9 cellular contexts compared by ENCODE assay signal in genomic region chr22:20571531-20572007, GRCh38.
DNase-seq lines count a peak whose midpoint lies in the region; ATAC-seq, FAIRE-seq and TF ChIP-seq lines count a peak whose summit lies in the region.
"Had no signal": no experiment of that assay in that cellular context is flagged by ENCODE, and none has a peak within 500 bp of the region (broad histone marks: within the 10 kb centered on the region; RNA-seq: fewer than 3 reads in every experiment).

No MANE protein-coding gene starts in this region.

- no peak overlapping the region for H3K27ac Mint-ChIP-seq in astrocyte (ENCODE audit: unreplicated experiment)

- H3K4me3 ChIP-seq in astrocyte (ENCODE audit: insufficient read depth, low read depth, low read length) (no peak overlapping the region), liver (ENCODE audit: low read depth in 1 of 3, low read length in 3 of 3) (no peak overlapping the region), testis (no peak overlapping the region)

- TF ChIP-seq CTCF in GM13976 (IDR thresholded peaks at IDR 0.05; ENCODE audit: borderline replicate concordance, control extremely low read depth, extremely low read depth, insufficient read depth, missing control alignments) (peak; percentile 72), astrocyte (IDR thresholded peaks at IDR 0.05; ENCODE audit: insufficient read depth, low read depth, low read length) (peak; percentile 59), liver (IDR thresholded peaks at IDR 0.05; ENCODE audit: low read depth, low read length, missing input control) (peak; percentile 46), testis (IDR thresholded peaks at IDR 0.05) (peak; percentile 11 to 64 (median 27))

- H3K9me3 ChIP-seq in astrocyte (ENCODE audit: insufficient read depth, low read depth, low read length) (no peaks in the 10 kb centered on the region), liver (ENCODE audit: control insufficient read depth in 4 of 4, low read length in 3 of 4) (no peaks in the 10 kb centered on the region), testis (no peaks in the 10 kb centered on the region)

- no peaks in the 10 kb centered on the region for H3K27me3 Mint-ChIP-seq in astrocyte (ENCODE audit: low read depth, unreplicated experiment)

- no peak overlapping the region for H2AFZ ChIP-seq in astrocyte (ENCODE audit: low read depth, low read length)

- H3K4me3 Mint-ChIP-seq in astrocyte (ENCODE audit: unreplicated experiment) = no peak overlapping the region
- H3K4me3 Mint-ChIP-seq: T-helper 1 cell treated with Interleukin-12 subunit alpha and Interleukin-12 subunit beta and Interleukin-4 antibody, amounts not matched to agents 30 μg/mL and 1 μg/mL, for 36 hours had no signal

- intact Hi-C loops in testis (cut with DNase I; ENCODE audit: low total_unique reads) = no loop called here

- H3K27me3 ChIP-seq in astrocyte (ENCODE audit: insufficient read depth, low read length) = no peaks in the 10 kb centered on the region
- H3K27me3 ChIP-seq in liver (ENCODE audit: control insufficient read depth in 4 of 4, insufficient read depth in 4 of 4, low read length in 3 of 4) = no peaks in the 10 kb centered on the region
- no peaks in the 10 kb centered on the region for H3K27me3 ChIP-seq in testis

- H4K20me1 ChIP-seq in astrocyte (ENCODE audit: insufficient read depth, low read length) = peaks cover 92% of the 10 kb centered on the region

- H3K36me3 ChIP-seq in astrocyte (ENCODE audit: insufficient read depth, low read length) = peaks cover 66% of the 10 kb centered on the region
- H3K36me3 ChIP-seq in liver (ENCODE audit: control insufficient read depth in 4 of 4, insufficient read depth in 3 of 4, low read depth in 1 of 4, low read length in 3 of 4) = peaks cover 9 to 73% (median 40%) of the 10 kb centered on the region in 4 donors
- H3K36me3 ChIP-seq in testis (ENCODE audit: low read depth, missing control alignments) = no peaks in the 10 kb centered on the region

- H3K4me2 ChIP-seq in astrocyte (ENCODE audit: low read length) = no peak overlapping the region

- peaks cover 30% of the 10 kb centered on the region for H3K36me3 Mint-ChIP-seq in astrocyte (ENCODE audit: low read depth, unreplicated experiment)

- TF ChIP-seq POLR2A in testis (IDR thresholded peaks at IDR 0.05) = no peak

- WGBS in liver = 78% methylated on average over 4 of the region's 4 CpGs
- WGBS in testis, 2 donors = 79 to 86% methylated on average over 4 of the region's 4 CpGs

- no peak for ATAC-seq in GM21528 (IDR thresholded peaks at IDR 0.05; ENCODE audit: low FRiP score, unreplicated experiment)

- H3K9ac ChIP-seq in astrocyte (ENCODE audit: low read length) = no peak overlapping the region
- no peak overlapping the region for H3K9ac ChIP-seq in liver (ENCODE audit: low read depth in 1 of 2, low read length in 2 of 2)

- FAIRE-seq in astrocyte (lab: Jason Lieb, UNC) = no peak

- H3K4me1 Mint-ChIP-seq in astrocyte (ENCODE audit: low read depth, unreplicated experiment) = peaks cover 37% of the 10 kb centered on the region

- H3K9me3 Mint-ChIP-seq in astrocyte (ENCODE audit: unreplicated experiment) = no peaks in the 10 kb centered on the region
- H3K9me3 Mint-ChIP-seq: T-helper 1 cell treated with Interleukin-12 subunit alpha and Interleukin-12 subunit beta and Interleukin-4 antibody, amounts not matched to agents 30 μg/mL and 1 μg/mL, for 36 hours had no signal

- H3K4me1 ChIP-seq in astrocyte (ENCODE audit: insufficient read depth, low read length) (peaks cover 42% of the 10 kb centered on the region), liver (ENCODE audit: control insufficient read depth in 4 of 4, insufficient read depth in 4 of 4, low read length in 3 of 4) (peaks cover 0 to 14% (median 2%) of the 10 kb centered on the region in 4 donors), testis (peaks cover 19% of the 10 kb centered on the region)

- H3K79me2 ChIP-seq in astrocyte (ENCODE audit: insufficient read depth, low read length) = peaks cover 59% of the 10 kb centered on the region

- H3K27ac ChIP-seq in astrocyte (ENCODE audit: low read depth, low read length) (no peak overlapping the region), liver (ENCODE audit: low read depth in 1 of 2, low read length in 2 of 2) (no peak overlapping the region), testis (no peak overlapping the region)

- TF ChIP-seq RAD21 in liver (IDR thresholded peaks at IDR 0.05) = peak in 1 of 2 donors; percentile 58

- in situ Hi-C loops in GM13976 (cut with MboI; ENCODE audit: low sequenced_read_pairs, unreplicated experiment) = no loop called here
- in situ Hi-C loops in SK-MEL-5 (cut with HindIII; ENCODE audit: low pct_unique_long_range_greater_than_20kb, low sequenced_read_pairs) = no loop called here

- DNase-seq in GM13976 (ENCODE audit: low spot score) (peak; percentile 80), SK-MEL-5 (ENCODE audit: low read depth, low spot score) (peak; percentile 67), astrocyte (ENCODE audit: low read depth) (no peak), testis (no peak), HPDE6-E6E7 (ENCODE audit: extremely low spot score) (no peak), NCI-H2029 treated with DMSO at 0.1 percent for 48 hours (lab: John Stamatoyannopoulos, UW) (no peak)

TF ChIP-seq in liver, 16 proteins besides CTCF, POLR2A, EP300 and RAD21:
- no peak for TF ChIP-seq FOXA2 (IDR thresholded peaks at IDR 0.05)
- TF ChIP-seq SP1 (IDR thresholded peaks at IDR 0.05) = no peak
- TF ChIP-seq GABPA (IDR thresholded peaks at IDR 0.05 in 1 of 2, conservative IDR thresholded peaks at IDR 0.05 in 1 of 2) = no peak
- TF ChIP-seq ATF3 (IDR thresholded peaks at IDR 0.05) = no peak
- TF ChIP-seq NR2F2 (IDR thresholded peaks at IDR 0.05) = no peak
- TF ChIP-seq HNF4G (IDR thresholded peaks at IDR 0.05) = no peak
- TF ChIP-seq ZBTB33 (IDR thresholded peaks at IDR 0.05) = no peak
- no peak for TF ChIP-seq HNF4A (conservative IDR thresholded peaks at IDR 0.05)
- TF ChIP-seq REST (IDR thresholded peaks at IDR 0.05) = no peak
- TF ChIP-seq FOXA1 (IDR thresholded peaks at IDR 0.05) = no peak
- no peak for TF ChIP-seq TAF1 (conservative IDR thresholded peaks at IDR 0.05)
- no peak for TF ChIP-seq JUND (IDR thresholded peaks at IDR 0.05)
- TF ChIP-seq EGR1 (IDR thresholded peaks at IDR 0.05; ENCODE audit: low read depth in 2 of 2) = no peak
- TF ChIP-seq YY1 (IDR thresholded peaks at IDR 0.05) = no peak
- no peak for TF ChIP-seq MAX (IDR thresholded peaks at IDR 0.05)
- TF ChIP-seq RXRA (IDR thresholded peaks at IDR 0.05) = no peak

Comparison
In these comparisons a context has a peak if more than half of its experiments do, and no peak if none do; other contexts are left out.
1. DNase-seq: peak in GM13976 (single experiment) and SK-MEL-5 (single experiment); none in astrocyte (single experiment), testis (single experiment), HPDE6-E6E7 (single experiment) and NCI-H2029 treated with DMSO at 0.1 percent for 48 hours (single experiment).
2. Peak in every context shown above with its lines, with median percentiles within 50 percentile points of each other: CTCF ChIP-seq.